Comparison of ENCODE assay signal across 29 cellular contexts in genomic region chr7:100198266-100198665, GRCh38. TPM values are rescaled to one million over a fixed set of nuclear protein-coding genes. Genes with fewer than 3 reads are reported as not detected.
"Had no signal": no experiment of that assay in that cellular context is flagged by ENCODE, and none has a peak within 500 bp of the region (broad histone marks: within the 10 kb centered on the region; RNA-seq: fewer than 3 reads in every experiment).

No MANE protein-coding gene starts in this region.

- DNase-seq: activated CD4-positive, alpha-beta memory T cell treated with anti-CD3 and anti-CD28 coated beads, Interleukin-2, amount 10 ng/mL, durations not matched to agents 7 days and 5 days; activated CD4-positive, alpha-beta T cell treated with anti-CD3 and anti-CD28 coated beads for 36 hours; activated CD4-positive, alpha-beta T cell treated with anti-CD3 and anti-CD28 coated beads, Interleukin-2, amount 50 U/mL, for 1 hour; activated CD8-positive, alpha-beta memory T cell treated with anti-CD3 and anti-CD28 coated beads, Interleukin-2, amount 50 U/mL, for 4 hours; activated effector memory CD4-positive, alpha-beta T cell treated with Interleukin-2 at 50 U/mL for 16 hours; activated naive CD4-positive, alpha-beta T cell; body of pancreas; central memory CD4-positive, alpha-beta T cell; KG1; NCI-H1048; NCI-H146; NCI-H1930; NCI-H345; NCI-H510A; NCI-H526 treated with DMSO at 0.1 percent for 48 hours; NCI-H82; OCI-M1; RPMI8226; SK-N-SH; T-helper 1 cell had no signal

- H3K4me1 ChIP-seq: ascending aorta, body of pancreas had no signal

- H3K9me3 ChIP-seq: ascending aorta, body of pancreas, SK-N-SH had no signal

- H3K4me3 ChIP-seq: ascending aorta, body of pancreas had no signal

- ATAC-seq: activated CD4-positive, alpha-beta T cell treated with anti-CD3 and anti-CD28 coated beads for 36 hours; body of pancreas; Panc1; Right ventricle myocardium inferior had no signal

- H3K27ac ChIP-seq: ascending aorta, body of pancreas, VCaP had no signal

- H3K36me3 Mint-ChIP-seq: activated naive CD4-positive, alpha-beta T cell treated with anti-CD3 and anti-CD28 coated beads, Interleukin-2, amount 50 U/mL, for 24 hours had no signal

- H3K27me3 ChIP-seq: ascending aorta, body of pancreas had no signal

- H3K4me3 Mint-ChIP-seq: activated CD4-positive, alpha-beta memory T cell treated with anti-CD3 and anti-CD28 coated beads, Interleukin-2, amount 10 ng/mL, durations not matched to agents 7 days and 5 days; activated CD4-positive, alpha-beta T cell treated with anti-CD3 and anti-CD28 coated beads for 36 hours; activated naive CD4-positive, alpha-beta T cell treated with anti-CD3 and anti-CD28 coated beads, Interleukin-2, amount 50 U/mL, for 24 hours; activated T-helper 1 cell treated with anti-CD3 and anti-CD28 coated beads, Interleukin-12 subunit alpha, Interleukin-12 subunit beta, Interleukin-2, Interleukin-4 antibody, amounts not matched to agents 30 ng/mL and 10 ng/mL and 1 ng/mL, durations not matched to agents 14 hours and 24 hours and 36 hours had no signal

- H3K9me3 Mint-ChIP-seq: activated CD4-positive, alpha-beta memory T cell treated with anti-CD3 and anti-CD28 coated beads, Interleukin-2, amount 10 ng/mL, durations not matched to agents 7 days and 5 days; activated naive CD4-positive, alpha-beta T cell treated with anti-CD3 and anti-CD28 coated beads, Interleukin-2, amount 50 U/mL, for 24 hours; activated T-helper 1 cell treated with anti-CD3 and anti-CD28 coated beads, Interleukin-12 subunit alpha, Interleukin-12 subunit beta, Interleukin-2, Interleukin-4 antibody, amounts not matched to agents 30 ng/mL and 10 ng/mL and 1 ng/mL, durations not matched to agents 14 hours and 24 hours and 36 hours had no signal

- H3K27me3 Mint-ChIP-seq: activated CD4-positive, alpha-beta T cell treated with anti-CD3 and anti-CD28 coated beads for 36 hours; activated naive CD4-positive, alpha-beta T cell treated with anti-CD3 and anti-CD28 coated beads, Interleukin-2, amount 50 U/mL, for 24 hours had no signal

- H3K36me3 ChIP-seq: ascending aorta had no signal

- H3K27ac Mint-ChIP-seq: activated CD4-positive, alpha-beta memory T cell treated with anti-CD3 and anti-CD28 coated beads, Interleukin-2, amount 10 ng/mL, durations not matched to agents 7 days and 5 days; activated CD4-positive, alpha-beta T cell treated with anti-CD3 and anti-CD28 coated beads for 36 hours; activated naive CD4-positive, alpha-beta T cell treated with anti-CD3 and anti-CD28 coated beads, Interleukin-2, amount 50 U/mL, for 24 hours; activated T-helper 1 cell treated with anti-CD3 and anti-CD28 coated beads, Interleukin-12 subunit alpha, Interleukin-12 subunit beta, Interleukin-2, Interleukin-4 antibody, amounts not matched to agents 30 ng/mL and 10 ng/mL and 1 ng/mL, durations not matched to agents 14 hours and 24 hours and 36 hours had no signal

RNA-seq across cellular contexts. Expression of gene STAG3, which starts 20.5 kb away (rescaled TPM):
- total RNA-seq: ascending aorta, body of pancreas had no signal

RNA-seq across cellular contexts. Expression of gene GPC2, which starts 21.1 kb away (rescaled TPM):
- total RNA-seq: ascending aorta had no signal

RNA-seq across cellular contexts. Expression of gene PVRIG, which starts 21.5 kb away (rescaled TPM):
- total RNA-seq: bronchial epithelial cell, LHCN-M2, M059J, Right ventricle myocardium inferior had no signal
